In genomic region chr12:109737111-109737510, GRCh38 we compare ENCODE assay signal across 19 cellular contexts. TPM values are rescaled to one million over a fixed set of nuclear protein-coding genes. Genes with fewer than 3 reads are reported as not detected.
DNase-seq lines count a peak whose midpoint lies in the region; ATAC-seq and TF ChIP-seq lines count a peak whose summit lies in the region.
"Had no signal": no experiment of that assay in that cellular context is flagged by ENCODE, and none has a peak within 500 bp of the region (broad histone marks: within the 10 kb centered on the region; RNA-seq: fewer than 3 reads in every experiment).

No MANE protein-coding gene starts in this region.

- H3K9me3 Mint-ChIP-seq in CD14-positive monocyte: peaks cover 0 to 5% (median 0%) of the 10 kb centered on the region in 7 donors
- no peaks in the 10 kb centered on the region for H3K9me3 Mint-ChIP-seq in chondrocyte (ENCODE audit: low read depth)
- no peaks in the 10 kb centered on the region for H3K9me3 Mint-ChIP-seq in nephron
- H3K9me3 Mint-ChIP-seq: activated T-cell treated with anti-CD3 and anti-CD28 coated beads, Interleukin-2, amount 50 U/mL, for 24 hours; dendritic cell treated with granulocyte-macrophage colony-stimulating factor and Interleukin-4, amounts not matched to agents 40 ng/mL and 50 ng/mL, for 4 days had no signal

- H3K27me3 Mint-ChIP-seq in CD14-positive monocyte (ENCODE audit: low read depth in 3 of 3) (peaks cover 27 to 39% (median 32%) of the 10 kb centered on the region in 3 donors), chondrocyte (ENCODE audit: low read depth) (peaks cover 10% of the 10 kb centered on the region), nephron (ENCODE audit: low read depth) (peaks cover 9% of the 10 kb centered on the region)

- peak overlapping the region; percentile 78 for H3K27ac ChIP-seq in 22Rv1
- H3K27ac ChIP-seq: breast epithelium, KMS-11, left lung, RWPE1, tibial artery had no signal

- no peak overlapping the region for H3K4me3 Mint-ChIP-seq in CD14-positive monocyte
- H3K4me3 Mint-ChIP-seq in chondrocyte (ENCODE audit: unreplicated experiment): no peak overlapping the region
- H3K4me3 Mint-ChIP-seq in nephron: no peak overlapping the region
- H3K4me3 Mint-ChIP-seq: activated T-cell treated with anti-CD3 and anti-CD28 coated beads, Interleukin-2, amount 50 U/mL, for 24 hours; dendritic cell treated with granulocyte-macrophage colony-stimulating factor and Interleukin-4, amounts not matched to agents 40 ng/mL and 50 ng/mL, for 4 days had no signal

- no peaks in the 10 kb centered on the region for H3K4me1 Mint-ChIP-seq in CD14-positive monocyte
- H3K4me1 Mint-ChIP-seq in chondrocyte (ENCODE audit: low read depth): peaks cover 14% of the 10 kb centered on the region
- peaks cover 43% of the 10 kb centered on the region for H3K4me1 Mint-ChIP-seq in nephron

- DNase-seq in CD14-positive monocyte (ENCODE audit: low spot score) (peak; percentile 22), chondrocyte (ENCODE audit: low spot score) (peak; percentile 25), NCI-H2081 (lab: John Stamatoyannopoulos, UW) (no peak)
- no peak for DNase-seq in activated CD4-positive, alpha-beta T cell treated with anti-CD3 and anti-CD28 coated beads, Interleukin-2, amount 50 U/mL, for 1 hour
- DNase-seq: activated CD4-positive, alpha-beta T cell treated with anti-CD3 and anti-CD28 coated beads, Interleukin-2, amount 50 U/mL, for 4 hours; activated T-cell treated with anti-CD3 and anti-CD28 coated beads, Interleukin-2, amount 50 U/mL, for 24 hours; AML-193; NCI-H187 treated with DMSO at 0.1 percent for 48 hours; NCI-H446 treated with DMSO at 0.1 percent for 48 hours; stimulated activated naive CD4-positive, alpha-beta T cell had no signal

- TF ChIP-seq CTCF in 22Rv1 (IDR thresholded peaks at IDR 0.05) (no peak), CD14-positive monocyte (IDR thresholded peaks at IDR 0.05) (no peak), chondrocyte (IDR thresholded peaks at IDR 0.05) (no peak), nephron (IDR thresholded peaks at IDR 0.05; ENCODE audit: unreplicated experiment in 3 of 3) (no peak)

- H3K36me3 Mint-ChIP-seq in CD14-positive monocyte (no peaks in the 10 kb centered on the region), chondrocyte (ENCODE audit: low read depth) (no peaks in the 10 kb centered on the region), nephron (ENCODE audit: low read depth) (no peaks in the 10 kb centered on the region)

- intact Hi-C loops in CD14-positive monocyte (cut with micrococcal nuclease): no loop called here

- H3K27ac Mint-ChIP-seq in CD14-positive monocyte (no peak overlapping the region), chondrocyte (ENCODE audit: unreplicated experiment) (no peak overlapping the region), nephron (peak overlapping the region in 2 of 3 experiments; percentile 93 to 97)
- H3K27ac Mint-ChIP-seq: activated T-cell treated with anti-CD3 and anti-CD28 coated beads, Interleukin-2, amount 50 U/mL, for 24 hours; dendritic cell treated with granulocyte-macrophage colony-stimulating factor and Interleukin-4, amounts not matched to agents 40 ng/mL and 50 ng/mL, for 4 days had no signal

- no peak for ATAC-seq in HG02885 (IDR thresholded peaks at IDR 0.05; ENCODE audit: poor library complexity, unreplicated experiment)

RNA-seq across cellular contexts. Expression of gene FAM222A, which starts 23.5 kb away (rescaled TPM):
- polyA plus RNA-seq in CD14-positive monocyte: not detected
- total RNA-seq in chondrocyte: 1.0 to 1.5 TPM (median 1.2 TPM) in 3 replicates

Comparison
In these comparisons a context has a peak if more than half of its experiments do, and no peak if none do; other contexts are left out.
1. DNase-seq: peak in CD14-positive monocyte (single experiment) and chondrocyte (single experiment); none in NCI-H2081 (0 of 2) and activated CD4-positive, alpha-beta T cell treated with anti-CD3 and anti-CD28 coated beads, Interleukin-2, amount 50 U/mL, for 1 hour (single experiment).
2. H3K27ac Mint-ChIP-seq: peak in nephron (2 of 3); none in CD14-positive monocyte (0 of 7) and chondrocyte (single experiment).